28 cellular contexts compared by ENCODE assay signal in genomic region chr9:135102331-135102730, GRCh38. TPM values are rescaled to one million over a fixed set of nuclear protein-coding genes. Genes with fewer than 3 reads are reported as not detected.
"Had no signal": no experiment of that assay in that cellular context is flagged by ENCODE, and none has a peak within 500 bp of the region (broad histone marks: within the 10 kb centered on the region; RNA-seq: fewer than 3 reads in every experiment).

No MANE protein-coding gene starts in this region.

- DNase-seq: activated CD4-positive, alpha-beta memory T cell treated with anti-CD3 and anti-CD28 coated beads, Interleukin-2, amount 10 ng/mL, durations not matched to agents 7 days and 5 days; activated CD4-positive, alpha-beta T cell treated with anti-CD3 and anti-CD28 coated beads for 1 hour; activated CD4-positive, alpha-beta T cell treated with anti-CD3 and anti-CD28 coated beads for 4 hours; activated CD4-positive, alpha-beta T cell treated with anti-CD3 and anti-CD28 coated beads, Interleukin-2, amount 10 ng/mL, durations not matched to agents 7 days and 5 days; activated CD4-positive, alpha-beta T cell treated with anti-CD3 and anti-CD28 coated beads, Interleukin-2, amount 50 U/mL, for 4 hours; activated CD8-positive, alpha-beta memory T cell treated with anti-CD3 and anti-CD28 coated beads, Interleukin-2, amount 50 U/mL, for 48 hours; activated gamma-delta T cell; activated naive CD4-positive, alpha-beta T cell; activated naive CD4-positive, alpha-beta T cell treated with anti-CD3 and anti-CD28 coated beads, Interleukin-2, amount 10 ng/mL, durations not matched to agents 7 days and 5 days; activated naive CD8-positive, alpha-beta T cell treated with anti-CD3 and anti-CD28 coated beads, Interleukin-2, amount 10 ng/mL, durations not matched to agents 7 days and 5 days; activated T-cell treated with anti-CD3 and anti-CD28 coated beads for 4 hours; activated T-cell treated with anti-CD3 and anti-CD28 coated beads, Interleukin-2, amount 50 U/mL, for 24 hours; activated T-cell treated with anti-CD3 and anti-CD28 coated beads, Interleukin-2, amount 50 U/mL, for 72 hours; brain microvascular endothelial cell; effector CD4-positive, alpha-beta T cell; effector memory CD8-positive, alpha-beta T cell; erythroblast; foreskin keratinocyte; T-helper 2 cell had no signal

- H3K4me3 ChIP-seq: coronary artery, esophagus muscularis mucosa, gastroesophageal sphincter had no signal

- H3K9me3 Mint-ChIP-seq: activated CD4-positive, alpha-beta memory T cell treated with anti-CD3 and anti-CD28 coated beads, Interleukin-2, amount 10 ng/mL, durations not matched to agents 7 days and 5 days; activated CD4-positive, alpha-beta T cell treated with anti-CD3 and anti-CD28 coated beads, Interleukin-2, amount 10 ng/mL, durations not matched to agents 7 days and 5 days; activated naive CD4-positive, alpha-beta T cell treated with anti-CD3 and anti-CD28 coated beads, Interleukin-2, amount 10 ng/mL, durations not matched to agents 7 days and 5 days; activated naive CD4-positive, alpha-beta T cell treated with anti-CD3 and anti-CD28 coated beads, Interleukin-2, amount 50 U/mL, for 72 hours; activated naive CD8-positive, alpha-beta T cell treated with anti-CD3 and anti-CD28 coated beads, Interleukin-2, amount 10 ng/mL, durations not matched to agents 7 days and 5 days; activated T-cell treated with anti-CD3 and anti-CD28 coated beads, Interleukin-2, amount 50 U/mL, for 24 hours; activated T-cell treated with anti-CD3 and anti-CD28 coated beads, Interleukin-2, amount 50 U/mL, for 72 hours; central memory CD8-positive, alpha-beta T cell; dendritic cell treated with granulocyte-macrophage colony-stimulating factor and Interleukin-4, amounts not matched to agents 40 ng/mL and 50 ng/mL, for 4 days; effector memory CD8-positive, alpha-beta T cell; WTC11 had no signal

- H3K36me3 ChIP-seq: brain microvascular endothelial cell had no signal

- H3K4me1 ChIP-seq: foreskin keratinocyte had no signal

- H3K27ac Mint-ChIP-seq: activated CD4-positive, alpha-beta memory T cell treated with anti-CD3 and anti-CD28 coated beads, Interleukin-2, amount 10 ng/mL, durations not matched to agents 7 days and 5 days; activated CD4-positive, alpha-beta T cell treated with anti-CD3 and anti-CD28 coated beads, Interleukin-2, amount 10 ng/mL, durations not matched to agents 7 days and 5 days; activated naive CD4-positive, alpha-beta T cell treated with anti-CD3 and anti-CD28 coated beads, Interleukin-2, amount 10 ng/mL, durations not matched to agents 7 days and 5 days; activated naive CD4-positive, alpha-beta T cell treated with anti-CD3 and anti-CD28 coated beads, Interleukin-2, amount 50 U/mL, for 72 hours; activated naive CD8-positive, alpha-beta T cell treated with anti-CD3 and anti-CD28 coated beads, Interleukin-2, amount 10 ng/mL, durations not matched to agents 7 days and 5 days; activated T-cell treated with anti-CD3 and anti-CD28 coated beads, Interleukin-2, amount 50 U/mL, for 24 hours; activated T-cell treated with anti-CD3 and anti-CD28 coated beads, Interleukin-2, amount 50 U/mL, for 72 hours; dendritic cell treated with granulocyte-macrophage colony-stimulating factor and Interleukin-4, amounts not matched to agents 40 ng/mL and 50 ng/mL, for 4 days; effector memory CD8-positive, alpha-beta T cell had no signal

- ATAC-seq: activated naive CD4-positive, alpha-beta T cell treated with anti-CD3 and anti-CD28 coated beads, Interleukin-2, amount 50 U/mL, for 72 hours; activated T-cell treated with anti-CD3 and anti-CD28 coated beads, Interleukin-2, amount 50 U/mL, for 72 hours; effector memory CD8-positive, alpha-beta T cell; foreskin keratinocyte; WTC11 had no signal

- H3K9me3 ChIP-seq: esophagus muscularis mucosa, gastroesophageal sphincter had no signal

- H3K36me3 Mint-ChIP-seq: activated naive CD4-positive, alpha-beta T cell treated with anti-CD3 and anti-CD28 coated beads, Interleukin-2, amount 10 ng/mL, durations not matched to agents 7 days and 5 days; activated naive CD4-positive, alpha-beta T cell treated with anti-CD3 and anti-CD28 coated beads, Interleukin-2, amount 50 U/mL, for 72 hours; activated naive CD8-positive, alpha-beta T cell treated with anti-CD3 and anti-CD28 coated beads, Interleukin-2, amount 10 ng/mL, durations not matched to agents 7 days and 5 days had no signal

- H3K27me3 ChIP-seq: brain microvascular endothelial cell, foreskin keratinocyte had no signal

- H3K4me1 Mint-ChIP-seq: activated CD4-positive, alpha-beta memory T cell treated with anti-CD3 and anti-CD28 coated beads, Interleukin-2, amount 10 ng/mL, durations not matched to agents 7 days and 5 days; activated CD4-positive, alpha-beta T cell treated with anti-CD3 and anti-CD28 coated beads, Interleukin-2, amount 10 ng/mL, durations not matched to agents 7 days and 5 days; activated naive CD4-positive, alpha-beta T cell treated with anti-CD3 and anti-CD28 coated beads, Interleukin-2, amount 10 ng/mL, durations not matched to agents 7 days and 5 days; activated naive CD8-positive, alpha-beta T cell treated with anti-CD3 and anti-CD28 coated beads, Interleukin-2, amount 10 ng/mL, durations not matched to agents 7 days and 5 days; central memory CD8-positive, alpha-beta T cell had no signal

- H3K4me3 Mint-ChIP-seq: activated CD4-positive, alpha-beta memory T cell treated with anti-CD3 and anti-CD28 coated beads, Interleukin-2, amount 10 ng/mL, durations not matched to agents 7 days and 5 days; activated CD4-positive, alpha-beta T cell treated with anti-CD3 and anti-CD28 coated beads, Interleukin-2, amount 10 ng/mL, durations not matched to agents 7 days and 5 days; activated naive CD4-positive, alpha-beta T cell treated with anti-CD3 and anti-CD28 coated beads, Interleukin-2, amount 10 ng/mL, durations not matched to agents 7 days and 5 days; activated naive CD8-positive, alpha-beta T cell treated with anti-CD3 and anti-CD28 coated beads, Interleukin-2, amount 10 ng/mL, durations not matched to agents 7 days and 5 days; activated T-cell treated with anti-CD3 and anti-CD28 coated beads, Interleukin-2, amount 50 U/mL, for 24 hours; activated T-cell treated with anti-CD3 and anti-CD28 coated beads, Interleukin-2, amount 50 U/mL, for 72 hours; central memory CD8-positive, alpha-beta T cell; dendritic cell treated with granulocyte-macrophage colony-stimulating factor and Interleukin-4, amounts not matched to agents 40 ng/mL and 50 ng/mL, for 4 days; effector memory CD8-positive, alpha-beta T cell; WTC11 had no signal

- H3K27ac ChIP-seq: brain microvascular endothelial cell, coronary artery, foreskin keratinocyte had no signal

- FAIRE-seq: astrocyte, bronchial epithelial cell had no signal

RNA-seq across cellular contexts. Expression of gene OLFM1, which starts 14.9 kb away (rescaled TPM):
- total RNA-seq: activated CD4-positive, alpha-beta memory T cell treated with anti-CD3 and anti-CD28 coated beads, Interleukin-2, amount 10 ng/mL, durations not matched to agents 7 days and 5 days; activated CD4-positive, alpha-beta T cell treated with anti-CD3 and anti-CD28 coated beads, Interleukin-2, amount 10 ng/mL, durations not matched to agents 7 days and 5 days; activated naive CD4-positive, alpha-beta T cell treated with anti-CD3 and anti-CD28 coated beads, Interleukin-2, amount 50 U/mL, for 72 hours; activated naive CD8-positive, alpha-beta T cell treated with anti-CD3 and anti-CD28 coated beads, Interleukin-2, amount 10 ng/mL, durations not matched to agents 7 days and 5 days had no signal
